In genomic region chr21:39314155-39315027, GRCh38 we compare ENCODE assay signal across 8 cellular contexts. TPM values are rescaled to one million over a fixed set of nuclear protein-coding genes. Genes with fewer than 3 reads are reported as not detected.
DNase-seq lines count a peak whose midpoint lies in the region; ATAC-seq and TF ChIP-seq lines count a peak whose summit lies in the region.

No MANE protein-coding gene starts in this region.

- H3K4me1 ChIP-seq in Loucy (ENCODE audit: insufficient read depth, low read length, poor library complexity, severe bottlenecking) = peaks cover 19% of the 10 kb centered on the region
- peaks cover 4% of the 10 kb centered on the region for H3K4me1 ChIP-seq in right cardiac atrium (ENCODE audit: control insufficient read depth, insufficient read depth, low read length)
- peaks cover 4% of the 10 kb centered on the region for H3K4me1 ChIP-seq in prostate gland (replicated peaks)

- H3K4me3 ChIP-seq in Loucy (ENCODE audit: low read length, poor library complexity, severe bottlenecking) (peak overlapping the region; percentile 91), right cardiac atrium (ENCODE audit: low read length) (peak overlapping the region; percentile 97), prostate gland (peak overlapping the region; percentile 77 to 93)

- WGBS in right cardiac atrium = 3% methylated on average over 42 of the region's 42 CpGs
- 2% methylated on average over 41 of the region's 42 CpGs for WGBS in prostate gland

- peak overlapping the region; percentile 88 for H2AFZ ChIP-seq in Loucy (ENCODE audit: low read length)

- no peaks in the 10 kb centered on the region for H3F3A ChIP-seq in Loucy (ENCODE audit: low read depth)

- peak overlapping the region; percentile 98 for H3K9ac ChIP-seq in Loucy (ENCODE audit: low read depth, low read length, poor library complexity, severe bottlenecking)

- peak; percentile 15 for DNase-seq in DMS53 treated with DMSO at 0.1 percent for 48 hours (lab: John Stamatoyannopoulos, UW; ENCODE audit: unreplicated experiment)
- peak; percentile 24 for DNase-seq in T follicular helper cell (ENCODE audit: low read depth)
- DNase-seq in right cardiac atrium = peak; percentile 52 to 81 (median 78)
- peak; percentile 39 for DNase-seq in prostate gland (ENCODE audit: low spot score)

- H3K27me3 ChIP-seq in Loucy (ENCODE audit: insufficient read depth, low read length, poor library complexity, severe bottlenecking) = no peaks in the 10 kb centered on the region
- H3K27me3 ChIP-seq in right cardiac atrium (ENCODE audit: control insufficient read depth, insufficient read depth) = no peaks in the 10 kb centered on the region
- H3K27me3 ChIP-seq in prostate gland (replicated peaks; ENCODE audit: insufficient read depth) = no peaks in the 10 kb centered on the region

- peaks cover 45% of the 10 kb centered on the region for H3K79me2 ChIP-seq in Loucy (ENCODE audit: insufficient read depth, low read length)

- no peak for TF ChIP-seq POLR2A in prostate gland (IDR thresholded peaks at IDR 0.05)

- TF ChIP-seq CTCF in Loucy (conservative IDR thresholded peaks at IDR 0.05; ENCODE audit: low read length) (no peak), prostate gland (IDR thresholded peaks at IDR 0.05) (no peak)

- H3K27ac ChIP-seq in angular gyrus (ENCODE audit: low read depth, low read length) = peak overlapping the region; percentile 93
- H3K27ac ChIP-seq in right cardiac atrium (ENCODE audit: low read length) = peak overlapping the region; percentile 82
- H3K27ac ChIP-seq in prostate gland = peak overlapping the region; percentile 95 to 96

- intact Hi-C loops in right cardiac atrium (cut with DNase I) = loop anchor here (2.0 to 10.0 kb wide), 3 partner anchors 33 to 70 kb away; partner anchors contain the start of gene HMGN1 (in 2 of the 4)
- intact Hi-C loops in prostate gland (cut with DNase I) = loop anchor here (2.0 to 5.0 kb wide), 2 partner anchors 74 to 133 kb away; partner anchors contain the start of gene LCA5L

- peaks cover 25% of the 10 kb centered on the region for H4K20me1 ChIP-seq in Loucy (ENCODE audit: insufficient read depth, low read length, poor library complexity, severe bottlenecking)

- H3K36me3 ChIP-seq in Loucy (ENCODE audit: insufficient read depth, low read length) (peaks cover 5% of the 10 kb centered on the region; the same call in 1 of the 2 replicates), prostate gland (no peaks in the 10 kb centered on the region)

- peak overlapping the region; percentile 75 for H3K4me2 ChIP-seq in Loucy (ENCODE audit: low read depth, low read length, poor library complexity, severe bottlenecking)

- H3K9me3 ChIP-seq in Loucy (ENCODE audit: insufficient read depth, low read depth, low read length) = no peaks in the 10 kb centered on the region
- H3K9me3 ChIP-seq in right cardiac atrium (ENCODE audit: control insufficient read depth, low read length) = no peaks in the 10 kb centered on the region
- no peaks in the 10 kb centered on the region for H3K9me3 ChIP-seq in prostate gland

- ATAC-seq in GM21786 (IDR thresholded peaks at IDR 0.05; ENCODE audit: unreplicated experiment) (peak; percentile 1), right cardiac atrium (peak; percentile 34 to 58), GM19324 (IDR thresholded peaks at IDR 0.05; ENCODE audit: low FRiP score, unreplicated experiment) (no peak)

- no peaks in the 10 kb centered on the region for H3K9me2 ChIP-seq in Loucy (replicated peaks; ENCODE audit: low read depth, low read length)

RNA-seq across cellular contexts. Expression of gene BRWD1, which starts 1.0 kb away (rescaled TPM):
- total RNA-seq in right cardiac atrium (10 to 100 TPM; 31.0 to 36.9 (median 32.7) TPM), prostate gland (10 to 100 TPM; 43.2 to 83.8 TPM)
- polyA plus RNA-seq in right cardiac atrium = 13.4 TPM

RNA-seq across cellular contexts. Expression of gene HMGN1, which starts 34.5 kb away (rescaled TPM):
- 10 to 100 TPM; 66.5 to 84.6 (median 80.8) TPM for total RNA-seq in right cardiac atrium
- 50.7 TPM for polyA plus RNA-seq in right cardiac atrium
- 100 to 1,000 TPM; 141 to 270 TPM for total RNA-seq in prostate gland

Comparison
In these comparisons a context has a peak if more than half of its experiments do, and no peak if none do; other contexts are left out.
1. DNase-seq: peak in every context shown above with its lines; median percentile 78 in right cardiac atrium; 39 in prostate gland; 24 in T follicular helper cell; 15 in DMS53 treated with DMSO at 0.1 percent for 48 hours.